In genomic region chr2:74501335-74502071, GRCh38 we compare ENCODE assay signal across 11 cellular contexts. TPM values are rescaled to one million over a fixed set of nuclear protein-coding genes. Genes with fewer than 3 reads are reported as not detected.
DNase-seq lines count a peak whose midpoint lies in the region; ATAC-seq and TF ChIP-seq lines count a peak whose summit lies in the region.
"Had no signal": no experiment of that assay in that cellular context is flagged by ENCODE, and none has a peak within 500 bp of the region (broad histone marks: within the 10 kb centered on the region; RNA-seq: fewer than 3 reads in every experiment).

No MANE protein-coding gene starts in this region.

- H3K4me3 ChIP-seq in GM23248, result peak overlapping the region; percentile 76; the same call in 1 of the 2 replicates
- peak overlapping the region; percentile 60 to 84 (median 82) for H3K4me3 ChIP-seq in right lobe of liver

- WGBS in GM23248 (ENCODE audit: low coverage in 1 of 2, low lambda C conversion rate in 2 of 2, missing lambda C conversion rate in 2 of 2), 2 experiments, result 83 to 84% methylated on average over 18 of the region's 18 CpGs
- 39% methylated on average over 14 of the region's 18 CpGs for WGBS in right lobe of liver (ENCODE audit: insufficient coverage, low coverage, low lambda C conversion rate, missing lambda C conversion rate)

- TF ChIP-seq POLR2A in right lobe of liver (IDR thresholded peaks at IDR 0.05), result no peak

- H4K20me1 ChIP-seq in GM23248 (ENCODE audit: insufficient read depth), result no peaks in the 10 kb centered on the region

- H3K4me2 ChIP-seq in GM23248 (ENCODE audit: unreplicated experiment), result peak overlapping the region; percentile 92

- in situ Hi-C loops in GM23248 (cut with MboI), result loop anchor here (5.0 kb wide), 1 partner anchor 86 kb away; no protein-coding TSS in a partner anchor

- H3F3A ChIP-seq in GM23248 (ENCODE audit: insufficient read depth), result peaks cover 13% of the 10 kb centered on the region

- peaks cover 26% of the 10 kb centered on the region for H3K4me1 Mint-ChIP-seq in activated T-helper 17 cell treated with anti-CD3 and anti-CD28 coated beads, Interleukin-2, amount 50 U/mL, for 72 hours

- no peak overlapping the region for H2AFZ ChIP-seq in GM23248

- H3K36me3 Mint-ChIP-seq in activated T-helper 17 cell treated with anti-CD3 and anti-CD28 coated beads, Interleukin-2, amount 50 U/mL, for 72 hours (ENCODE audit: low read depth), result peaks cover 28% of the 10 kb centered on the region

- no peaks in the 10 kb centered on the region for H3K9me2 ChIP-seq in GM23248 (ENCODE audit: insufficient read depth)

- intact Hi-C loops in right lobe of liver (cut with DNase I), result no loop called here

- H3K79me2 ChIP-seq in GM23248 (ENCODE audit: insufficient read depth), result peaks cover 20% of the 10 kb centered on the region

- ATAC-seq in activated T-helper 17 cell treated with anti-CD3 and anti-CD28 coated beads, Interleukin-2, amount 50 U/mL, for 72 hours (replicated peaks), result no peak
- ATAC-seq in right lobe of liver, result no peak

- no peaks in the 10 kb centered on the region for H3K27me3 ChIP-seq in GM23248 (replicated peaks; ENCODE audit: insufficient read depth)
- H3K27me3 ChIP-seq in right lobe of liver, result no peaks in the 10 kb centered on the region

- no peaks in the 10 kb centered on the region for H3K9me3 Mint-ChIP-seq in activated T-helper 17 cell treated with anti-CD3 and anti-CD28 coated beads, Interleukin-2, amount 50 U/mL, for 72 hours

- H3K4me1 ChIP-seq in GM23248 (ENCODE audit: insufficient read depth), result peaks cover 30% of the 10 kb centered on the region
- H3K4me1 ChIP-seq in right lobe of liver, result peaks cover 0 to 75% (median 25%) of the 10 kb centered on the region in 4 donors

- DNase-seq in GM23248, result no peak
- DNase-seq in right lobe of liver, result no peak
- no peak for DNase-seq in NCI-H2029 (lab: John Stamatoyannopoulos, UW)
- DNase-seq in SIG-M5 treated with dmso at 0.1 percent for 504 hours (lab: John Stamatoyannopoulos, UW; ENCODE audit: unreplicated experiment), result no peak
- DNase-seq in COLO668 (lab: John Stamatoyannopoulos, UW; ENCODE audit: unreplicated experiment), result no peak
- DNase-seq in amniotic stem cell (lab: John Stamatoyannopoulos, UW), result no peak
- DNase-seq: NCI-H1105; stimulated activated CD4-positive, alpha-beta T cell treated with anti-CD3 and anti-CD28 coated beads, Interleukin-4, amount 100 ng/mL, for 1 hour had no signal

- TF ChIP-seq CTCF in 22Rv1 (IDR thresholded peaks at IDR 0.05), result no peak
- TF ChIP-seq CTCF in right lobe of liver (IDR thresholded peaks at IDR 0.05), result no peak

- H3K27ac Mint-ChIP-seq in activated T-helper 17 cell treated with anti-CD3 and anti-CD28 coated beads, Interleukin-2, amount 50 U/mL, for 72 hours, result no peak overlapping the region

- H3K9ac ChIP-seq in GM23248, result no peak overlapping the region

- no peaks in the 10 kb centered on the region for H3K9me3 ChIP-seq in GM23248 (ENCODE audit: low read depth)
- no peaks in the 10 kb centered on the region for H3K9me3 ChIP-seq in right lobe of liver
- H3K9me3 ChIP-seq: tibial nerve had no signal

- H3K36me3 ChIP-seq in GM23248 (ENCODE audit: low read depth), result no peaks in the 10 kb centered on the region
- no peaks in the 10 kb centered on the region for H3K36me3 ChIP-seq in right lobe of liver

- H3K27me3 Mint-ChIP-seq in activated T-helper 17 cell treated with anti-CD3 and anti-CD28 coated beads, Interleukin-2, amount 50 U/mL, for 72 hours, result peaks cover 36% of the 10 kb centered on the region

- peak overlapping the region; percentile 69 for H3K4me3 Mint-ChIP-seq in activated T-helper 17 cell treated with anti-CD3 and anti-CD28 coated beads, Interleukin-2, amount 50 U/mL, for 72 hours

- peak overlapping the region; percentile 97 for H3K27ac ChIP-seq in 22Rv1
- H3K27ac ChIP-seq in GM23248, result no peak overlapping the region
- peak overlapping the region in 2 of 3 donors; percentile 93 for H3K27ac ChIP-seq in right lobe of liver

RNA-seq across cellular contexts. Expression of gene LBX2, which starts 2.1 kb away (rescaled TPM):
- total RNA-seq in GM23248 (2014; rRNA removed; shearing (Covaris generic)), result 0.38 and 4.6 TPM in 2 replicates
- polyA plus RNA-seq in GM23248 (2016; fragmentation: Nextera tagmentation; extraction: Ambion mirVana), result 0.87 and 1.1 TPM in 2 replicates
- total RNA-seq in activated T-helper 17 cell treated with anti-CD3 and anti-CD28 coated beads, Interleukin-2, amount 50 U/mL, for 72 hours, result 1 to 10 TPM in 1 of 2 donors, under 1 TPM in 1; 0.39 to 1.3 TPM
- 1 to 10 TPM; 1.4 to 8.4 (median 5.8) TPM for total RNA-seq in right lobe of liver

RNA-seq across cellular contexts. Expression of gene PCGF1, which starts 6.0 kb away (rescaled TPM):
- 15.6 and 24.1 TPM in 2 replicates for total RNA-seq in GM23248 (2014; rRNA removed; shearing (Covaris generic))
- polyA plus RNA-seq in GM23248 (2016; fragmentation: Nextera tagmentation; extraction: Ambion mirVana), result 23.5 and 24.8 TPM in 2 replicates
- total RNA-seq in activated T-helper 17 cell treated with anti-CD3 and anti-CD28 coated beads, Interleukin-2, amount 50 U/mL, for 72 hours, result 10 to 100 TPM; 22.0 to 32.8 TPM
- total RNA-seq in right lobe of liver, result 10 to 100 TPM in 5 of 6 experiments, 1 to 10 TPM in 1; 9.6 to 17.5 (median 13.3) TPM

RNA-seq across cellular contexts. Expression of gene TLX2, which starts 12.7 kb away (rescaled TPM):
- total RNA-seq in GM23248 (2014; rRNA removed; shearing (Covaris generic)), result not detected in 2 replicates
- not detected in 2 replicates for polyA plus RNA-seq in GM23248 (2016; fragmentation: Nextera tagmentation; extraction: Ambion mirVana)
- total RNA-seq in activated T-helper 17 cell treated with anti-CD3 and anti-CD28 coated beads, Interleukin-2, amount 50 U/mL, for 72 hours, result 1 to 10 TPM in 1 of 2 donors, under 1 TPM in 1; 0.39 to 1.4 TPM
- not detected for total RNA-seq in right lobe of liver
- total RNA-seq: tibial nerve had no signal

RNA-seq across cellular contexts. Expression of gene TTC31, which starts 18.6 kb away (rescaled TPM):
- 15.9 and 17.7 TPM in 2 replicates for total RNA-seq in GM23248 (2014; rRNA removed; shearing (Covaris generic))
- polyA plus RNA-seq in GM23248 (2016; fragmentation: Nextera tagmentation; extraction: Ambion mirVana), result 14.2 and 20.4 TPM in 2 replicates
- 10 to 100 TPM; 27.2 to 32.4 TPM for total RNA-seq in activated T-helper 17 cell treated with anti-CD3 and anti-CD28 coated beads, Interleukin-2, amount 50 U/mL, for 72 hours
- 10 to 100 TPM; 14.5 to 31.5 (median 26.7) TPM for total RNA-seq in right lobe of liver

RNA-seq across cellular contexts. Expression of gene CCDC142, which starts 18.7 kb away (rescaled TPM):
- 5.1 and 12.8 TPM in 2 replicates for total RNA-seq in GM23248 (2014; rRNA removed; shearing (Covaris generic))
- polyA plus RNA-seq in GM23248 (2016; fragmentation: Nextera tagmentation; extraction: Ambion mirVana), result 6.4 and 6.8 TPM in 2 replicates
- total RNA-seq in activated T-helper 17 cell treated with anti-CD3 and anti-CD28 coated beads, Interleukin-2, amount 50 U/mL, for 72 hours, result 10 to 100 TPM; 25.4 to 26.3 TPM
- total RNA-seq in right lobe of liver, result 10 to 100 TPM in 3 of 6 experiments, 1 to 10 TPM in 3; 5.9 to 15.4 (median 11.2) TPM
